Comparison of ENCODE assay signal across 13 cellular contexts in the genomic region with DNA sequence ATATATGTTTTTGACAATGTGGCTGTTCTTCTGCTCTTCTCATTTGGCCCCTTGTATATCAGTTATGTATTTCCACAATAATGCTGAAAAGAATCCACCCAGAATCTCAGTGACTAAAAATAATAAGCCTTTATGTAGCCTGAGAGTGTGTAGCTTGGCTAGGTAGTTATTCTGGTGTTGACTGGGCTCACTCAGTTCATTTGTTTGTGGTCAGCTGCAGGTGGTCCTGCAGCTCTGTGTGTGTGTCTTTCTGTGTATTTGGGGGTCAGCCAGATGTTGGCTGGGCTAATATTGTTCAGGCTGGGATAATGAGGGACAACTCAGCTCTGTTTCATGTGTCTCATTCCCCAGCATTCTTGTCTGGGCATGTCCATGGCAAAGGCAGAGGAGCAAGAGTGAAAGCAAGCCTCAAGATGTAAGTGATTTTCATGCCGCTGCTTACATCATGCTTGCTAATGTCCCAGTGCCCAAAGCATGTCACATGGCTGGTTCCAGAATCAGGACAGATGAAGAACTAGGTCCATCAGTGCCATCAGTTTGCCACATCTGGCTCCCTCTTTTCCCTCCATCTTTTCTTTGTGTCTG.
DNase-seq lines count a peak whose midpoint lies in the region; ATAC-seq and TF ChIP-seq lines count a peak whose summit lies in the region.
"Had no signal": no experiment of that assay in that cellular context is flagged by ENCODE, and none has a peak within 500 bp of the region (broad histone marks: within the 10 kb centered on the region; RNA-seq: fewer than 3 reads in every experiment).

No MANE protein-coding gene starts in this region.

- H3K79me2 ChIP-seq in MM.1S (ENCODE audit: low read length) (no peaks in the 10 kb centered on the region), mesendoderm (ENCODE audit: control insufficient read depth, insufficient read depth, low read length) (no peaks in the 10 kb centered on the region)

- peak overlapping the region; percentile 22; the same call in 1 of the 2 replicates for H3K4me2 ChIP-seq in MM.1S (ENCODE audit: low read depth, low read length)
- H3K4me2 ChIP-seq in mesendoderm (ENCODE audit: low read length): no peak overlapping the region

- H3K9me2 ChIP-seq in MM.1S (replicated peaks; ENCODE audit: insufficient read depth, low read length): no peaks in the 10 kb centered on the region

- no peak overlapping the region for H2AFZ ChIP-seq in MM.1S (ENCODE audit: low read length)

- TF ChIP-seq CTCF in MM.1S (IDR thresholded peaks at IDR 0.05; ENCODE audit: low read length) (no peak), foreskin keratinocyte (conservative IDR thresholded peaks at IDR 0.05) (no peak), right lobe of liver (IDR thresholded peaks at IDR 0.05) (no peak)

- H4K8ac ChIP-seq in mesendoderm (ENCODE audit: low read depth, low read length): no peak overlapping the region

- H3K36me3 ChIP-seq in MM.1S (replicated peaks; ENCODE audit: insufficient read depth, low read length) (no peaks in the 10 kb centered on the region), right lobe of liver (no peaks in the 10 kb centered on the region), mesendoderm (ENCODE audit: control insufficient read depth, insufficient read depth, low read length) (no peaks in the 10 kb centered on the region)
- H3K36me3 ChIP-seq: SJSA1, upper lobe of right lung had no signal

- intact Hi-C loops in right lobe of liver (cut with DNase I): no loop called here

- H2BK15ac ChIP-seq in mesendoderm (replicated peaks; ENCODE audit: low read depth): no peak overlapping the region

- H2BK120ac ChIP-seq in mesendoderm (ENCODE audit: low read depth, low read length): no peak overlapping the region

- no peak overlapping the region for H3K4me3 ChIP-seq in MM.1S (ENCODE audit: low read length)
- H3K4me3 ChIP-seq in right lobe of liver: no peak overlapping the region
- H3K4me3 ChIP-seq in mesendoderm (ENCODE audit: low read length): no peak overlapping the region
- H3K4me3 ChIP-seq: SJSA1, upper lobe of right lung had no signal

- no peak overlapping the region for H2BK5ac ChIP-seq in mesendoderm (ENCODE audit: low read length)

- no peak overlapping the region for H3K4ac ChIP-seq in mesendoderm (ENCODE audit: low read depth, low read length)

- TF ChIP-seq POLR2A in right lobe of liver (IDR thresholded peaks at IDR 0.05): no peak

- H3K79me1 ChIP-seq in mesendoderm (ENCODE audit: low read length): no peaks in the 10 kb centered on the region

- no peak overlapping the region for H3K9ac ChIP-seq in MM.1S (ENCODE audit: low read length)
- no peak overlapping the region for H3K9ac ChIP-seq in mesendoderm (ENCODE audit: low read length)

- no peak overlapping the region for H2AK5ac ChIP-seq in mesendoderm (ENCODE audit: low read length)

- H3K27me3 ChIP-seq in MM.1S (replicated peaks; ENCODE audit: insufficient read depth, low read length): no peaks in the 10 kb centered on the region
- H3K27me3 ChIP-seq in foreskin keratinocyte: no peaks in the 10 kb centered on the region
- no peaks in the 10 kb centered on the region for H3K27me3 ChIP-seq in right lobe of liver
- no peaks in the 10 kb centered on the region for H3K27me3 ChIP-seq in mesendoderm (ENCODE audit: insufficient read depth, low read length, poor library complexity)
- H3K27me3 ChIP-seq: SJSA1, upper lobe of right lung had no signal

- DNase-seq in MM.1S (no peak), foreskin keratinocyte (peak; percentile 67 to 84), right lobe of liver (no peak), mesendoderm (no peak), OCI-M1 (lab: John Stamatoyannopoulos, UW) (no peak)
- DNase-seq in activated CD4-positive, alpha-beta T cell treated with anti-CD3 and anti-CD28 coated beads, Interleukin-2, amount 50 U/mL, for 4 hours: no peak
- DNase-seq: activated CD4-positive, alpha-beta T cell treated with anti-CD3 and anti-CD28 coated beads, Interleukin-2, amount 10 ng/mL, durations not matched to agents 7 days and 5 days; Caco-2; NCI-H1417 treated with DMSO at 0.1 percent for 48 hours; upper lobe of right lung had no signal

- no peak overlapping the region for H3K23ac ChIP-seq in mesendoderm (ENCODE audit: low read length)

- no peaks in the 10 kb centered on the region for H3K9me3 ChIP-seq in MM.1S (replicated peaks; ENCODE audit: insufficient read depth, low read length)
- H3K9me3 ChIP-seq in right lobe of liver: no peaks in the 10 kb centered on the region
- H3K9me3 ChIP-seq: Caco-2, SJSA1, upper lobe of right lung had no signal

- peak; percentile 67 for ATAC-seq in GM18858 (IDR thresholded peaks at IDR 0.05; ENCODE audit: unreplicated experiment)
- peak; percentile 82 for ATAC-seq in HG02610 (IDR thresholded peaks at IDR 0.05; ENCODE audit: unreplicated experiment)
- peak; percentile 93 for ATAC-seq in foreskin keratinocyte
- ATAC-seq in right lobe of liver: no peak
- ATAC-seq: upper lobe of right lung had no signal

- H3K4me1 ChIP-seq in MM.1S (ENCODE audit: low read length): peaks cover 27% of the 10 kb centered on the region
- H3K4me1 ChIP-seq in foreskin keratinocyte: peaks cover 10% of the 10 kb centered on the region
- no peaks in the 10 kb centered on the region for H3K4me1 ChIP-seq in right lobe of liver
- no peaks in the 10 kb centered on the region for H3K4me1 ChIP-seq in mesendoderm (ENCODE audit: control insufficient read depth, low read depth, low read length)
- H3K4me1 ChIP-seq: Caco-2, SJSA1, upper lobe of right lung had no signal

- WGBS in right lobe of liver (ENCODE audit: insufficient coverage, low coverage, low lambda C conversion rate, missing lambda C conversion rate): no CpG with 5 or more reads among the region's 1 CpG
- no CpG with 5 or more reads among the region's 1 CpG for WGBS in mesendoderm (ENCODE audit: extremely low coverage, insufficient coverage, low lambda C conversion rate)

- H3K27ac ChIP-seq in MM.1S (ENCODE audit: low read length) (no peak overlapping the region; the same call in 1 of the 2 replicates), foreskin keratinocyte (no peak overlapping the region), right lobe of liver (no peak overlapping the region), mesendoderm (ENCODE audit: low read depth, low read length) (no peak overlapping the region)
- H3K27ac ChIP-seq: SJSA1, upper lobe of right lung had no signal

- no peak overlapping the region for H3K18ac ChIP-seq in mesendoderm (ENCODE audit: low read length)

- no peaks in the 10 kb centered on the region for H3F3A ChIP-seq in MM.1S (ENCODE audit: insufficient read depth, low read length)

- H3K56ac ChIP-seq in mesendoderm (ENCODE audit: low read length): no peak overlapping the region

- H4K20me1 ChIP-seq in MM.1S (ENCODE audit: insufficient read depth, low read length): no peaks in the 10 kb centered on the region

- H4K5ac ChIP-seq in mesendoderm (ENCODE audit: low read length): no peak overlapping the region

Comparison
In these comparisons a context has a peak if more than half of its experiments do, and no peak if none do; other contexts are left out.
1. ATAC-seq: peak in GM18858 (single experiment), HG02610 (single experiment) and foreskin keratinocyte (single experiment); none in right lobe of liver (0 of 4).
2. DNase-seq: peak in foreskin keratinocyte (2 of 2); none in MM.1S (single experiment), activated CD4-positive, alpha-beta T cell treated with anti-CD3 and anti-CD28 coated beads, Interleukin-2, amount 50 U/mL, for 4 hours (0 of 2), right lobe of liver (0 of 3), mesendoderm (single experiment) and OCI-M1 (single experiment).